Comparison of ENCODE assay signal across 1 cellular context in genomic region chr7:44986218-44987053, GRCh38.
TF ChIP-seq lines count a peak whose summit lies in the region.

No MANE protein-coding gene starts in this region.

TF ChIP-seq in K562, 482 proteins besides CTCF, POLR2A, EP300 and RAD21 (continued from another document):
- TF ChIP-seq, protein P1, sequence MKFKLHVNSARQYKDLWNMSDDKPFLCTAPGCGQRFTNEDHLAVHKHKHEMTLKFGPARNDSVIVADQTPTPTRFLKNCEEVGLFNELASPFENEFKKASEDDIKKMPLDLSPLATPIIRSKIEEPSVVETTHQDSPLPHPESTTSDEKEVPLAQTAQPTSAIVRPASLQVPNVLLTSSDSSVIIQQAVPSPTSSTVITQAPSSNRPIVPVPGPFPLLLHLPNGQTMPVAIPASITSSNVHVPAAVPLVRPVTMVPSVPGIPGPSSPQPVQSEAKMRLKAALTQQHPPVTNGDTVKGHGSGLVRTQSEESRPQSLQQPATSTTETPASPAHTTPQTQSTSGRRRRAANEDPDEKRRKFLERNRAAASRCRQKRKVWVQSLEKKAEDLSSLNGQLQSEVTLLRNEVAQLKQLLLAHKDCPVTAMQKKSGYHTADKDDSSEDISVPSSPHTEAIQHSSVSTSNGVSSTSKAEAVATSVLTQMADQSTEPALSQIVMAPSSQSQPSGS (CRISPR knock-in tag; IDR thresholded peaks at IDR 0.05), result peak; percentile 93; the same call in 1 of the 2 replicates
- TF ChIP-seq ZBTB9 (CRISPR knock-in tag; IDR thresholded peaks at IDR 0.05) (no peak; the same call in none of the 2 replicates), ZNF778 (CRISPR knock-in tag; IDR thresholded peaks at IDR 0.05) (no peak), KDM2B (CRISPR knock-in tag; IDR thresholded peaks at IDR 0.05) (peak; percentile 49; the same call in 1 of the 2 replicates), TFE3 (CRISPR knock-in tag; IDR thresholded peaks at IDR 0.05) (no peak), FOXJ3 (CRISPR knock-in tag; IDR thresholded peaks at IDR 0.05) (no peak), NCOA2 (IDR thresholded peaks at IDR 0.05; ENCODE audit: partially characterized antibody in 2 of 2) (no peak), ZNF764 (CRISPR knock-in tag; IDR thresholded peaks at IDR 0.05; ENCODE audit: low read depth) (no peak), MAFF (IDR thresholded peaks at IDR 0.05; ENCODE audit: low read length) (no peak), ZKSCAN8 (CRISPR knock-in tag; IDR thresholded peaks at IDR 0.05) (no peak), RNF2 (IDR thresholded peaks at IDR 0.05) (peak; percentile 86), FOXA1 (IDR thresholded peaks at IDR 0.05; ENCODE audit: borderline replicate concordance) (no peak), ZNF707 (CRISPR knock-in tag; conservative IDR thresholded peaks at IDR 0.05) (no peak), POLR2G (IDR thresholded peaks at IDR 0.05; ENCODE audit: low read depth, low read length) (peak; percentile 100), NRF1 (conservative IDR thresholded peaks at IDR 0.05 in 1 of 2, IDR thresholded peaks at IDR 0.05 in 1 of 2) (peak; percentile 89 to 91), TAF7 (tag; IDR thresholded peaks at IDR 0.05) (peak; percentile 99), TGIF2 (CRISPR knock-in tag; IDR thresholded peaks at IDR 0.05) (no peak), ESRRB (CRISPR knock-in tag; IDR thresholded peaks at IDR 0.05; ENCODE audit: borderline replicate concordance) (no peak; the same call in 1 of the 2 replicates), POLR3A (IDR thresholded peaks at IDR 0.05; ENCODE audit: borderline replicate concordance, extremely low read depth, insufficient read depth, insufficient read length) (no peak), PTBP1 (IDR thresholded peaks at IDR 0.05; ENCODE audit: low read depth, low read length) (no peak), ID3 (CRISPR knock-in tag; IDR thresholded peaks at IDR 0.05) (no peak), ID3 (tag; IDR thresholded peaks at IDR 0.05) (peak; percentile 74; the same call in 1 of the 2 replicates), MCM7 (IDR thresholded peaks at IDR 0.05) (no peak), ZNF133 (CRISPR knock-in tag; IDR thresholded peaks at IDR 0.05) (no peak), ZNF668 (CRISPR knock-in tag; IDR thresholded peaks at IDR 0.05) (no peak), THAP12 (CRISPR knock-in tag; IDR thresholded peaks at IDR 0.05) (peak; percentile 88), SIN3A (IDR thresholded peaks at IDR 0.05; ENCODE audit: borderline replicate concordance in 2 of 2, control insufficient read depth in 1 of 2, low read depth in 2 of 2, low read length in 2 of 2) (peak; percentile 21 to 68; a peak in 2 of 4 replicates), NR2C2 (CRISPR knock-in tag; IDR thresholded peaks at IDR 0.05) (0 out of 2 replicates have a peak, but pooled peaks have one; percentile 46), NR2C2 (tag; IDR thresholded peaks at IDR 0.05) (peak; percentile 77), TARDBP (IDR thresholded peaks at IDR 0.05) (peak; percentile 89; the same call in 1 of the 2 replicates), RFX5 (IDR thresholded peaks at IDR 0.05; ENCODE audit: low read depth, low read length) (0 out of 2 replicates have a peak, but pooled peaks have one; percentile 7), TCF3 (CRISPR knock-in tag; IDR thresholded peaks at IDR 0.05) (0 out of 2 replicates have a peak, but pooled peaks have one; percentile 22), ZFP36 (IDR thresholded peaks at IDR 0.05; ENCODE audit: low read depth, low read length, partially characterized antibody) (peak; percentile 16), IRF1 (CRISPR knock-in tag; IDR thresholded peaks at IDR 0.05; ENCODE audit: borderline replicate concordance) (no peak), HMG20A (CRISPR knock-in tag; conservative IDR thresholded peaks at IDR 0.05) (no peak), ZBED1 (IDR thresholded peaks at IDR 0.05) (0 out of 2 replicates have a peak, but pooled peaks have one; percentile 14), BCL6 (CRISPR knock-in tag; IDR thresholded peaks at IDR 0.05) (no peak), ZNF324 (CRISPR knock-in tag; IDR thresholded peaks at IDR 0.05) (no peak), ZNF175 (CRISPR knock-in tag; IDR thresholded peaks at IDR 0.05; ENCODE audit: low read depth) (peak; percentile 65), E2F3 (CRISPR knock-in tag; IDR thresholded peaks at IDR 0.05) (peak; percentile 39; the same call in 1 of the 2 replicates), HLTF (IDR thresholded peaks at IDR 0.05) (peak; percentile 37; the same call in 1 of the 2 replicates), ERF (CRISPR knock-in tag; IDR thresholded peaks at IDR 0.05) (peak; percentile 80), POLR2H (tag; IDR thresholded peaks at IDR 0.05; ENCODE audit: low read depth) (peak; percentile 94), KLF6 (CRISPR knock-in tag; IDR thresholded peaks at IDR 0.05; ENCODE audit: borderline replicate concordance) (no peak), CCNT2 (IDR thresholded peaks at IDR 0.05; ENCODE audit: borderline replicate concordance, extremely low read depth, insufficient read length, low read depth, low read length) (peak; percentile 93)
- TF ChIP-seq, protein P2, sequence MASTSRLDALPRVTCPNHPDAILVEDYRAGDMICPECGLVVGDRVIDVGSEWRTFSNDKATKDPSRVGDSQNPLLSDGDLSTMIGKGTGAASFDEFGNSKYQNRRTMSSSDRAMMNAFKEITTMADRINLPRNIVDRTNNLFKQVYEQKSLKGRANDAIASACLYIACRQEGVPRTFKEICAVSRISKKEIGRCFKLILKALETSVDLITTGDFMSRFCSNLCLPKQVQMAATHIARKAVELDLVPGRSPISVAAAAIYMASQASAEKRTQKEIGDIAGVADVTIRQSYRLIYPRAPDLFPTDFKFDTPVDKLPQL (IDR thresholded peaks at IDR 0.05; ENCODE audit: extremely low read depth, insufficient read length), result peak; percentile 59
- TF ChIP-seq, protein P3, sequence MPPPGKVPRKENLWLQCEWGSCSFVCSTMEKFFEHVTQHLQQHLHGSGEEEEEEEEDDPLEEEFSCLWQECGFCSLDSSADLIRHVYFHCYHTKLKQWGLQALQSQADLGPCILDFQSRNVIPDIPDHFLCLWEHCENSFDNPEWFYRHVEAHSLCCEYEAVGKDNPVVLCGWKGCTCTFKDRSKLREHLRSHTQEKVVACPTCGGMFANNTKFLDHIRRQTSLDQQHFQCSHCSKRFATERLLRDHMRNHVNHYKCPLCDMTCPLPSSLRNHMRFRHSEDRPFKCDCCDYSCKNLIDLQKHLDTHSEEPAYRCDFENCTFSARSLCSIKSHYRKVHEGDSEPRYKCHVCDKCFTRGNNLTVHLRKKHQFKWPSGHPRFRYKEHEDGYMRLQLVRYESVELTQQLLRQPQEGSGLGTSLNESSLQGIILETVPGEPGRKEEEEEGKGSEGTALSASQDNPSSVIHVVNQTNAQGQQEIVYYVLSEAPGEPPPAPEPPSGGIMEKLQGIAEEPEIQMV (tag; conservative IDR thresholded peaks at IDR 0.05; ENCODE audit: low read depth), result no peak
- TF ChIP-seq, protein P4, sequence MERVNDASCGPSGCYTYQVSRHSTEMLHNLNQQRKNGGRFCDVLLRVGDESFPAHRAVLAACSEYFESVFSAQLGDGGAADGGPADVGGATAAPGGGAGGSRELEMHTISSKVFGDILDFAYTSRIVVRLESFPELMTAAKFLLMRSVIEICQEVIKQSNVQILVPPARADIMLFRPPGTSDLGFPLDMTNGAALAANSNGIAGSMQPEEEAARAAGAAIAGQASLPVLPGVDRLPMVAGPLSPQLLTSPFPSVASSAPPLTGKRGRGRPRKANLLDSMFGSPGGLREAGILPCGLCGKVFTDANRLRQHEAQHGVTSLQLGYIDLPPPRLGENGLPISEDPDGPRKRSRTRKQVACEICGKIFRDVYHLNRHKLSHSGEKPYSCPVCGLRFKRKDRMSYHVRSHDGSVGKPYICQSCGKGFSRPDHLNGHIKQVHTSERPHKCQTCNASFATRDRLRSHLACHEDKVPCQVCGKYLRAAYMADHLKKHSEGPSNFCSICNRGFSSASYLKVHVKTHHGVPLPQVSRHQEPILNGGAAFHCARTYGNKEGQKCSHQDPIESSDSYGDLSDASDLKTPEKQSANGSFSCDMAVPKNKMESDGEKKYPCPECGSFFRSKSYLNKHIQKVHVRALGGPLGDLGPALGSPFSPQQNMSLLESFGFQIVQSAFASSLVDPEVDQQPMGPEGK (CRISPR knock-in tag; IDR thresholded peaks at IDR 0.05; ENCODE audit: borderline replicate concordance), result no peak
TF ChIP-seq in K562: peak in this region for 178.
